Comparison of ENCODE assay signal across 23 cellular contexts in the genomic region with DNA sequence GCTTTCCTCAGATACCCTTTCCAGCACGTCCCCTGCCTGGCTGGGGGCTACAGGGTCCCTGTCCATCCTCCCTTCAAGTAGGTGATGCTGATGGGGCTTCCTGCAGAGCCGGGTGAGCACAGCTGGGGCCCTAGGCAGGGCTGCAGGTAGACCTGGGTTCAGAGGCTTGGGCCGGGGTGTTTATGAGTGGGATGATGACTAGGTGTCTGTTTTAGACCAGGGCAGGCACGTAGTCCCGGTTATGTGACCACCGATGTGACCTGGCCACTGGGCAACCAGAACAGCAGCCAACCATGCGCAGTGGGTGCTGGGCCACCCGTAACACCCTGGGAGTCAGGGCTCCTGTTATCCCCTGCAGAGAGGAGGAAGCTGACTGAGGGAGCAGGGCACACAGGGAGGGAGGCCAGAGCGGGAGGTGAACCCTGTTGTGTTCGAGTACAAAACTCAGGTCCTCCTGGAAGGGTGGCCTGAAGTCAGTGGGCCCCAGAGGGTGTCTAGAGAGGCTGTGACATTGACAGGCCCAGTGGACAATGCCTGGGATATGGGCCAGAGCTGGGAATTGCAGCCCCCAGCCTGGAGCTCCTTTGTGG.
"Had no signal": no experiment of that assay in that cellular context is flagged by ENCODE, and none has a peak within 500 bp of the region (broad histone marks: within the 10 kb centered on the region; RNA-seq: fewer than 3 reads in every experiment).

No MANE protein-coding gene starts in this region.

- H3K4me1 Mint-ChIP-seq: activated naive CD4-positive, alpha-beta T cell treated with anti-CD3 and anti-CD28 coated beads, Interleukin-2, amount 10 ng/mL, durations not matched to agents 7 days and 5 days; activated naive CD8-positive, alpha-beta T cell treated with anti-CD3 and anti-CD28 coated beads for 36 hours had no signal

- H3K36me3 ChIP-seq: MG63, SJSA1 had no signal

- H3K4me1 ChIP-seq: SJSA1 had no signal

- H3K27me3 Mint-ChIP-seq: activated naive CD4-positive, alpha-beta T cell treated with anti-CD3 and anti-CD28 coated beads, Interleukin-2, amount 10 ng/mL, durations not matched to agents 7 days and 5 days; activated naive CD8-positive, alpha-beta T cell treated with anti-CD3 and anti-CD28 coated beads for 36 hours had no signal

- H3K27me3 ChIP-seq: MG63 had no signal

- H3K4me3 ChIP-seq: MG63, SJSA1 had no signal

- ATAC-seq: activated CD4-positive, CD25-positive, alpha-beta regulatory T cell treated with anti-CD3 and anti-CD28 coated beads, Interleukin-2, amount 50 U/mL, for 24 hours; activated CD8-positive, alpha-beta T cell treated with anti-CD3 and anti-CD28 coated beads for 36 hours; activated T-cell treated with anti-CD3 and anti-CD28 coated beads, Interleukin-2, amount 50 U/mL, for 72 hours; Right ventricle myocardium inferior had no signal

- H3K4me3 Mint-ChIP-seq: activated CD8-positive, alpha-beta T cell treated with anti-CD3 and anti-CD28 coated beads for 36 hours; activated naive CD4-positive, alpha-beta T cell treated with anti-CD3 and anti-CD28 coated beads, Interleukin-2, amount 10 ng/mL, durations not matched to agents 7 days and 5 days; activated naive CD8-positive, alpha-beta T cell treated with anti-CD3 and anti-CD28 coated beads for 36 hours; activated T-cell treated with anti-CD3 and anti-CD28 coated beads, Interleukin-2, amount 50 U/mL, for 72 hours; T-helper 1 cell treated with Interleukin-12 subunit alpha and Interleukin-12 subunit beta and Interleukin-4 antibody, amounts not matched to agents 30 μg/mL and 1 μg/mL, for 36 hours had no signal

- DNase-seq: activated CD4-positive, alpha-beta T cell treated with anti-CD3 and anti-CD28 coated beads for 4 hours; activated CD8-positive, alpha-beta memory T cell treated with anti-CD3 and anti-CD28 coated beads, Interleukin-2, amount 50 U/mL, for 4 hours; activated CD8-positive, alpha-beta T cell treated with anti-CD3 and anti-CD28 coated beads for 36 hours; activated gamma-delta T cell treated with Interleukin-2 at 50 U/mL for 16 hours; activated naive CD4-positive, alpha-beta T cell treated with anti-CD3 and anti-CD28 coated beads, Interleukin-2, amount 10 ng/mL, durations not matched to agents 7 days and 5 days; activated naive CD8-positive, alpha-beta T cell treated with anti-CD3 and anti-CD28 coated beads for 36 hours; activated T-cell treated with anti-CD3 and anti-CD28 coated beads, Interleukin-2, amount 50 U/mL, for 72 hours; MG63; MV-4-11; NCI-H1105; NCI-H1436 treated with DMSO at 0.1 percent for 48 hours; NCI-H187; NCI-H2081; NCI-H510A treated with DMSO at 0.1 percent for 48 hours; NCI-H69; NK-92 treated with Interleukin-12 subunit alpha and Interleukin-12 subunit beta, amount 100 ng/mL, for 24 hours; OCI-M1; RPMI8226 had no signal

- H3K9me3 ChIP-seq: MG63, SJSA1 had no signal

- H3K9me3 Mint-ChIP-seq: activated CD8-positive, alpha-beta T cell treated with anti-CD3 and anti-CD28 coated beads for 36 hours; activated naive CD4-positive, alpha-beta T cell treated with anti-CD3 and anti-CD28 coated beads, Interleukin-2, amount 10 ng/mL, durations not matched to agents 7 days and 5 days; activated naive CD8-positive, alpha-beta T cell treated with anti-CD3 and anti-CD28 coated beads for 36 hours; activated T-cell treated with anti-CD3 and anti-CD28 coated beads, Interleukin-2, amount 50 U/mL, for 72 hours; activated T-helper 2 cell treated with anti-CD3 and anti-CD28 coated beads, Interferon-gamma antibody, Interleukin-2, Interleukin-4, amounts not matched to agents 10 μg/mL and 5 μg/mL and 100 μg/mL, durations not matched to agents 14 hours and 24 hours and 36 hours; T-helper 1 cell treated with Interleukin-12 subunit alpha and Interleukin-12 subunit beta and Interleukin-4 antibody, amounts not matched to agents 30 μg/mL and 1 μg/mL, for 36 hours had no signal

- H3K27ac Mint-ChIP-seq: activated CD8-positive, alpha-beta T cell treated with anti-CD3 and anti-CD28 coated beads for 36 hours; activated naive CD4-positive, alpha-beta T cell treated with anti-CD3 and anti-CD28 coated beads, Interleukin-2, amount 10 ng/mL, durations not matched to agents 7 days and 5 days; activated naive CD8-positive, alpha-beta T cell treated with anti-CD3 and anti-CD28 coated beads for 36 hours; activated T-cell treated with anti-CD3 and anti-CD28 coated beads, Interleukin-2, amount 50 U/mL, for 72 hours; activated T-helper 2 cell treated with anti-CD3 and anti-CD28 coated beads, Interferon-gamma antibody, Interleukin-2, Interleukin-4, amounts not matched to agents 10 μg/mL and 5 μg/mL and 100 μg/mL, durations not matched to agents 14 hours and 24 hours and 36 hours; T-helper 1 cell treated with Interleukin-12 subunit alpha and Interleukin-12 subunit beta and Interleukin-4 antibody, amounts not matched to agents 30 μg/mL and 1 μg/mL, for 36 hours had no signal

- H3K27ac ChIP-seq: SJSA1 had no signal
